24 cellular contexts compared by ENCODE assay signal in the genomic region with DNA sequence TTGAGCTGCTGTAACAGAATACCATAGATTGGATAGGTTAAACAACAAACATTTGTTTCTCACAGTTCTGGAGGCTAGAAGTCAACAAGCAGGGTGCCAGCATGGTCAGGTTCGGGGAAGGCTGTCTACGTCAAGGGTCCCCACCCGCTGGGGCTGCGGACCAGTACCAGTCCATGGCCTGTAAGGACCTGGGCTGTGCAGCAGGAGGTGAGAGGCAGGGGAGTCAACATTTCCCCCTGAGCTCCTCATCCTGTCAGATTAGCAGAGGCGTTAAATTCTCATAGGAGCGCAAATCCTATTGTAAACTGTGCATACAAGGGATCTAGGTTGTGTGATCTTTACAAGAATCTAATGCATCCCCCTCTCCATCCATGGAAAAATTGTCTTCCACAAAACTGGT. TPM values are rescaled to one million over a fixed set of nuclear protein-coding genes. Genes with fewer than 3 reads are reported as not detected.
DNase-seq lines count a peak whose midpoint lies in the region; FAIRE-seq and TF ChIP-seq lines count a peak whose summit lies in the region.
"Had no signal": no experiment of that assay in that cellular context is flagged by ENCODE, and none has a peak within 500 bp of the region (broad histone marks: within the 10 kb centered on the region; RNA-seq: fewer than 3 reads in every experiment).

No MANE protein-coding gene starts in this region.

- POLR2A ChIA-PET in H1 (lab: Charles Lee; ENCODE audit: partially characterized antibody), result no interaction called here

- H3K27me3 ChIP-seq in H1 (replicated peaks in 1 of 4; ENCODE audit: control insufficient read depth in 3 of 4, extremely low read depth in 1 of 4, insufficient read depth in 3 of 4, low read length in 3 of 4) (no peaks in the 10 kb centered on the region; a peak in 1 of 7 replicates), smooth muscle cell (ENCODE audit: low read depth) (no peaks in the 10 kb centered on the region)
- H3K27me3 ChIP-seq: BLaER1 treated with 17β-estradiol and CSF1 and Interleukin-3, amounts not matched to agents 10 nM and 100 nM had no signal

- no peaks in the 10 kb centered on the region for H4K20me1 ChIP-seq in H1 (replicated peaks in 1 of 2; ENCODE audit: control insufficient read depth in 1 of 2, insufficient read depth in 2 of 2, low read length in 2 of 2)
- H4K20me1 ChIP-seq in smooth muscle cell (ENCODE audit: low read depth), result no peaks in the 10 kb centered on the region
- H4K20me1 ChIP-seq: BLaER1 treated with 17β-estradiol and CSF1 and Interleukin-3, amounts not matched to agents 10 nM and 100 nM had no signal

- H3K4me3 ChIP-seq in H1 (ENCODE audit: extremely low read depth in 1 of 4, insufficient read depth in 2 of 4, low read depth in 3 of 4, low read length in 4 of 4) (no peak overlapping the region), smooth muscle cell (no peak overlapping the region)
- H3K4me3 ChIP-seq: A549; BLaER1 treated with 17β-estradiol and CSF1 and Interleukin-3, amounts not matched to agents 10 nM and 100 nM had no signal

- H3K23ac ChIP-seq in H1 (ENCODE audit: insufficient read length), result no peak overlapping the region

- 97% methylated on average over 6 of the region's 6 CpGs; no CpG with 5 or more reads in 1 of the 2 experiments for WGBS in H1 (ENCODE audit: extremely low coverage in 1 of 2, insufficient coverage in 1 of 2, insufficient read length in 1 of 2, insufficient replicate concordance in 2 of 2, low coverage in 1 of 2, low lambda C conversion rate in 2 of 2, missing lambda C conversion rate in 1 of 2), 2 experiments
- WGBS in smooth muscle cell (ENCODE audit: low lambda C conversion rate), result 77% methylated on average over 6 of the region's 6 CpGs

- H3K9ac ChIP-seq in H1 (replicated peaks in 1 of 4; ENCODE audit: extremely low read depth in 1 of 4, low read depth in 3 of 4, low read length in 3 of 4), result no peak overlapping the region
- H3K9ac ChIP-seq in smooth muscle cell (ENCODE audit: low read depth), result no peak overlapping the region
- H3K9ac ChIP-seq: BLaER1 treated with 17β-estradiol and CSF1 and Interleukin-3, amounts not matched to agents 10 nM and 100 nM had no signal

- no peak overlapping the region for H2AFZ ChIP-seq in H1 (ENCODE audit: low read length)
- peak overlapping the region; percentile 24 for H2AFZ ChIP-seq in smooth muscle cell (ENCODE audit: low read depth)

- no peak overlapping the region for H2BK12ac ChIP-seq in H1 (ENCODE audit: low read depth, low read length)

- no peaks in the 10 kb centered on the region for H3K79me2 ChIP-seq in H1 (ENCODE audit: control insufficient read depth in 1 of 2, insufficient read depth in 2 of 2, low read length in 2 of 2)
- H3K79me2 ChIP-seq in smooth muscle cell (ENCODE audit: low read depth), result no peaks in the 10 kb centered on the region

- no peak overlapping the region for H2AK5ac ChIP-seq in H1 (ENCODE audit: low read depth, low read length)

- peak overlapping the region; percentile 28; the same call in 1 of the 2 replicates for H4K8ac ChIP-seq in H1 (ENCODE audit: extremely low read depth, insufficient read depth, low read length)

- peaks cover 0 to 4% (median 0%) of the 10 kb centered on the region in 4 experiments; a peak in 2 of 7 replicates for H3K4me1 ChIP-seq in H1 (replicated peaks in 1 of 4; ENCODE audit: control insufficient read depth in 3 of 4, insufficient read depth in 4 of 4, low read length in 3 of 4)
- H3K4me1 ChIP-seq in smooth muscle cell (ENCODE audit: low read depth), result peaks cover 3% of the 10 kb centered on the region
- H3K4me1 ChIP-seq: A549, BE2C had no signal

- no peaks in the 10 kb centered on the region for H3K79me1 ChIP-seq in H1 (ENCODE audit: low read depth, low read length)

- H2BK20ac ChIP-seq in H1 (ENCODE audit: low read length), result no peak overlapping the region

- no peaks in the 10 kb centered on the region for H3K36me3 ChIP-seq in H1 (ENCODE audit: control insufficient read depth in 2 of 4, insufficient read depth in 4 of 4, low read length in 3 of 4)
- no peaks in the 10 kb centered on the region for H3K36me3 ChIP-seq in smooth muscle cell (ENCODE audit: low read depth)
- H3K36me3 ChIP-seq: BE2C; BLaER1 treated with 17β-estradiol and CSF1 and Interleukin-3, amounts not matched to agents 10 nM and 100 nM had no signal

- H3K4me2 ChIP-seq in H1 (ENCODE audit: insufficient read depth in 1 of 2, low read depth in 2 of 2, low read length in 2 of 2) (no peak overlapping the region), smooth muscle cell (no peak overlapping the region)
- H3K4me2 ChIP-seq: A549; BLaER1 treated with 17β-estradiol and CSF1 and Interleukin-3, amounts not matched to agents 10 nM and 100 nM had no signal

- no peak overlapping the region for H3K4ac ChIP-seq in H1 (replicated peaks; ENCODE audit: insufficient read length, low read depth, low read length)

- H4K5ac ChIP-seq in H1 (ENCODE audit: insufficient read length, low read depth, low read length), result no peak overlapping the region

- CTCF ChIA-PET in H1 (lab: Charles Lee; ENCODE audit: partially characterized antibody), result no interaction called here

- H4K91ac ChIP-seq in H1 (replicated peaks; ENCODE audit: insufficient read length, low read length), result no peak overlapping the region

- no peak for TF ChIP-seq POLR2A in H1 (IDR thresholded peaks at IDR 0.05; ENCODE audit: control extremely low read depth in 1 of 2, low read depth in 2 of 2, low read length in 2 of 2)

- no peak for TF ChIP-seq RAD21 in H1 (IDR thresholded peaks at IDR 0.05 in 1 of 2, conservative IDR thresholded peaks at IDR 0.05 in 1 of 2; ENCODE audit: low read depth in 2 of 2, low read length in 2 of 2)

- peak; percentile 96 for DNase-seq in NCI-H82 (lab: John Stamatoyannopoulos, UW)
- DNase-seq in H1 (ENCODE audit: low read depth in 1 of 2, low spot score in 2 of 2), result no peak
- no peak for DNase-seq in smooth muscle cell (lab: John Stamatoyannopoulos, UW; ENCODE audit: unreplicated experiment)
- no peak for DNase-seq in NCI-H510A treated with DMSO at 0.1 percent for 48 hours (lab: John Stamatoyannopoulos, UW)
- no peak for DNase-seq in NCI-H2196 (lab: John Stamatoyannopoulos, UW; ENCODE audit: unreplicated experiment)
- no peak for DNase-seq in activated effector memory CD4-positive, alpha-beta T cell treated with anti-CD3 and anti-CD28 coated beads, Interleukin-2, amount 50 U/mL, for 16 hours
- DNase-seq: 8988T; ACHN; AML-193; BE2C; CD4-positive, alpha-beta T cell; CD8-positive, alpha-beta memory T cell; DMS53; DMS79 treated with DMSO at 0.1 percent for 48 hours; GF-D8; GOT3; H7; HCEC 1CT had no signal

- H3K56ac ChIP-seq in H1 (replicated peaks; ENCODE audit: insufficient read length, low read depth, low read length), result no peak overlapping the region

- H3F3A ChIP-seq in smooth muscle cell (ENCODE audit: low read depth), result no peaks in the 10 kb centered on the region

- no peak overlapping the region for H3K18ac ChIP-seq in H1 (ENCODE audit: extremely low read depth, low read length)

- H2BK120ac ChIP-seq in H1 (replicated peaks; ENCODE audit: low read depth, low read length), result no peak overlapping the region

- FAIRE-seq in H1 (lab: Jason Lieb, UNC), result no peak
- FAIRE-seq: A549, GM12891, GM18507 had no signal

- H3K23me2 ChIP-seq in H1 (ENCODE audit: low read depth, low read length), result peaks cover 3% of the 10 kb centered on the region; the same call in 1 of the 2 replicates

- H2BK5ac ChIP-seq in H1 (ENCODE audit: low read depth, low read length), result no peak overlapping the region

- H3K14ac ChIP-seq in H1 (ENCODE audit: insufficient read length), result no peak overlapping the region

- no peak overlapping the region for H2BK15ac ChIP-seq in H1 (ENCODE audit: low read length)

- no peak for TF ChIP-seq CTCF in H1 (IDR thresholded peaks at IDR 0.05; ENCODE audit: control extremely low read depth in 1 of 3, insufficient read depth in 1 of 3, low read depth in 1 of 3, low read length in 3 of 3)
- no peak for TF ChIP-seq CTCF in smooth muscle cell (IDR thresholded peaks at IDR 0.05; ENCODE audit: borderline replicate concordance, insufficient read depth, poor library complexity, severe bottlenecking)

- H3K9me3 ChIP-seq in H1 (ENCODE audit: insufficient read depth in 2 of 2, low read depth in 1 of 2, low read length in 1 of 2) (no peaks in the 10 kb centered on the region), smooth muscle cell (replicated peaks; ENCODE audit: low read depth) (no peaks in the 10 kb centered on the region)
- H3K9me3 ChIP-seq: A549, BE2C had no signal

- H3K27ac ChIP-seq in H1 (ENCODE audit: low read depth, low read length), result no peak overlapping the region
- no peak overlapping the region for H3K27ac ChIP-seq in smooth muscle cell (ENCODE audit: low read depth)
- H3K27ac ChIP-seq: A549; BLaER1 treated with 17β-estradiol and CSF1 and Interleukin-3, amounts not matched to agents 10 nM and 100 nM had no signal

- no peak for TF ChIP-seq EP300 in H1 (IDR thresholded peaks at IDR 0.05; ENCODE audit: borderline replicate concordance in 1 of 2, low read depth in 2 of 2, low read length in 2 of 2)

TF ChIP-seq in H1, 55 proteins besides CTCF, POLR2A, EP300 and RAD21 (continues in another document):
- TF ChIP-seq TEAD4 (IDR thresholded peaks at IDR 0.05; ENCODE audit: low read depth, low read length), result no peak
- TF ChIP-seq KDM1A (IDR thresholded peaks at IDR 0.05; ENCODE audit: borderline replicate concordance, low read length), result no peak

RNA-seq across cellular contexts. Expression of gene ADGB, which starts 3.8 kb away (rescaled TPM):
- total RNA-seq in H1 (2021; fragmentation: NEBNext Ultra II Directional; extraction: Animal tissue kit (Norgen Biotek cat#: 25700)), result not detected in 2 replicates
- polyA plus RNA-seq in H1 (2011; rRNA removed) (not detected in 2 replicates), smooth muscle cell (1.6 and 3.1 TPM in 2 replicates)
- not detected for polyA plus RNA-seq in H1 (2011; cell fraction: cytosol; rRNA removed)
- polyA plus RNA-seq in H1 (2011; cell fraction: nucleus; rRNA removed), result not detected
- not detected in 4 replicates for polyA plus RNA-seq in H1 (2012, experiment 1 of 2)
- polyA plus RNA-seq in H1 (2012, experiment 2 of 2), result not detected
- not detected for polyA plus RNA-seq in H1 (2013, experiment 1 of 2)
- not detected for polyA plus RNA-seq in H1 (2013, experiment 2 of 2)
- not detected in 2 replicates for polyA minus RNA-seq in H1 (2011; rRNA and poly(A)+ RNA removed)
- polyA minus RNA-seq in H1 (2011; cell fraction: cytosol; rRNA and poly(A)+ RNA removed), result not detected
- polyA minus RNA-seq in H1 (2011; cell fraction: nucleus; rRNA and poly(A)+ RNA removed), result not detected
- 1.1 and 1.5 TPM in 2 replicates for total RNA-seq in smooth muscle cell
- total RNA-seq: CD4-positive, alpha-beta T cell; G401; H7 had no signal
- polyA plus RNA-seq: A549; CD14-positive monocyte; CD8-positive, alpha-beta memory T cell had no signal

RNA-seq across cellular contexts. Expression of gene RAB32, which starts 58.9 kb away (rescaled TPM):
- total RNA-seq in H1 (2021; fragmentation: NEBNext Ultra II Directional; extraction: Animal tissue kit (Norgen Biotek cat#: 25700)), result 6.3 and 6.8 TPM in 2 replicates
- polyA plus RNA-seq in H1 (2011; rRNA removed) (2.0 and 3.9 TPM in 2 replicates), smooth muscle cell (226 and 316 TPM in 2 replicates)
- 3.7 TPM for polyA plus RNA-seq in H1 (2011; cell fraction: cytosol; rRNA removed)
- 2.2 TPM for polyA plus RNA-seq in H1 (2011; cell fraction: nucleus; rRNA removed)
- 3.2 to 5.3 TPM (median 4.9 TPM) in 4 replicates for polyA plus RNA-seq in H1 (2012, experiment 1 of 2)
- 10.1 TPM for polyA plus RNA-seq in H1 (2012, experiment 2 of 2)
- 3.2 TPM for polyA plus RNA-seq in H1 (2013, experiment 1 of 2)
- 3.3 TPM for polyA plus RNA-seq in H1 (2013, experiment 2 of 2)
- 2.1 and 2.6 TPM in 2 replicates for polyA minus RNA-seq in H1 (2011; rRNA and poly(A)+ RNA removed)
- 2.2 TPM for polyA minus RNA-seq in H1 (2011; cell fraction: cytosol; rRNA and poly(A)+ RNA removed)
- 2.5 TPM for polyA minus RNA-seq in H1 (2011; cell fraction: nucleus; rRNA and poly(A)+ RNA removed)
- 154 and 161 TPM in 2 replicates for total RNA-seq in smooth muscle cell

Comparison
In these comparisons a context has a peak if more than half of its experiments do, and no peak if none do; other contexts are left out.
1. RNA of gene RAB32, which starts 58.9 kb away (total RNA-seq): 154 to 161 TPM in smooth muscle cell; 6.3 to 6.8 TPM in H1; every median in the first group is over 10 times any median in the second.